11 cellular contexts compared by ENCODE assay signal in the genomic region with DNA sequence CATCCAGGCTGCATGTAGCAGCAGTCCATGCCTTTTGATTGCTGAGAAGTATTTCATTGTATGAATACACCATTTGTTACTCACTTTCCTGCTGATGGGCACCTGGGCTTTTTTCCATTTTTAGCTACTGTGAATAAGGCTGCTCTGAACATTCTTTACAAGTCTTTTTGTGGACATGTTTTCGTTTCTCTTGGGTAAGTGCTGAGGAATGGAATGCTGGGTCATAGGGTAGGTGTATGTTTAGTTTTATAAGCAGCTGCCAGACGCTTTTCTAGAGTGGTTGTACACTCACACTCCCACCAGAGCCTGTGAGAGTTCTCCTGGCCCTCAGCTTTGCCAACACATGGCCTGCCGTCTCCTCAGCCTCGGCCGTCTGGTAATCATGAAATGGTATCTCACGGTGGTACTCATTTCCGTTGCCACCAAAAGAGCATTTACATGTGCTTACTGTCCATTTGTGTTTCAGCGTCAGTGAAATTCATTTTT. TPM values are rescaled to one million over a fixed set of nuclear protein-coding genes. Genes with fewer than 3 reads are reported as not detected.
A peak's percentile ranks its signal among the peaks of the same experiment; 100 is the strongest.
DNase-seq lines count a peak whose midpoint lies in the region; ATAC-seq and TF ChIP-seq lines count a peak whose summit lies in the region.
"Had no signal": no experiment of that assay in that cellular context is flagged by ENCODE, and none has a peak within 500 bp of the region (broad histone marks: within the 10 kb centered on the region; RNA-seq: fewer than 3 reads in every experiment).

No MANE protein-coding gene starts in this region.

- no peak for TF ChIP-seq POLR2A in stomach (IDR thresholded peaks at IDR 0.05)

- ATAC-seq in HG03432 (IDR thresholded peaks at IDR 0.05; ENCODE audit: unreplicated experiment), result no peak

- H3K9me3 Mint-ChIP-seq in chondrocyte (ENCODE audit: low read depth), result peaks cover 3% of the 10 kb centered on the region
- H3K9me3 Mint-ChIP-seq: activated B cell treated with CpG ODN at 0.5 μM for 24 hours; activated naive CD4-positive, alpha-beta T cell treated with anti-CD3 and anti-CD28 coated beads for 36 hours had no signal

- H3K4me1 ChIP-seq in stomach, result peaks cover 37 to 81% (median 58%) of the 10 kb centered on the region in 4 donors

- peak overlapping the region; percentile 97 for H3K27ac Mint-ChIP-seq in chondrocyte (ENCODE audit: unreplicated experiment)
- H3K27ac Mint-ChIP-seq: activated B cell treated with CpG ODN at 0.5 μM for 24 hours; activated naive CD4-positive, alpha-beta T cell treated with anti-CD3 and anti-CD28 coated beads for 36 hours had no signal

- 66 to 84% (median 71%) methylated on average over 8 of the region's 8 CpGs for WGBS in stomach, 5 donors

- peaks cover 7 to 48% (median 35%) of the 10 kb centered on the region in 4 donors for H3K36me3 ChIP-seq in stomach

- peak; percentile 13 for TF ChIP-seq CTCF in chondrocyte (IDR thresholded peaks at IDR 0.05)
- no peak for TF ChIP-seq CTCF in stomach (IDR thresholded peaks at IDR 0.05)

- H3K4me3 ChIP-seq in stomach, result no peak overlapping the region

- intact Hi-C loops in stomach (cut with DNase I; ENCODE audit: low total_unique reads), result no loop called here

- H3K27me3 ChIP-seq in stomach, result no peaks in the 10 kb centered on the region

- no peaks in the 10 kb centered on the region for H3K27me3 Mint-ChIP-seq in chondrocyte (ENCODE audit: low read depth)
- H3K27me3 Mint-ChIP-seq: activated B cell treated with CpG ODN at 0.5 μM for 24 hours had no signal

- no peaks in the 10 kb centered on the region for H3K9me3 ChIP-seq in stomach

- TF ChIP-seq EP300 in stomach (IDR thresholded peaks at IDR 0.05), result peak; percentile 6

- peaks cover 89% of the 10 kb centered on the region for H3K4me1 Mint-ChIP-seq in chondrocyte (ENCODE audit: low read depth)

- DNase-seq in HCEC 1CT (peak; percentile 99), chondrocyte (ENCODE audit: low spot score) (no peak), iris pigment epithelial cell (ENCODE audit: low read depth) (peak; percentile 100), stomach (no peak), RKO (ENCODE audit: low spot score) (no peak)
- DNase-seq in activated CD4-positive, alpha-beta T cell treated with anti-CD3 and anti-CD28 coated beads for 1 hour, result no peak
- DNase-seq in stimulated activated naive CD4-positive, alpha-beta T cell treated with Interleukin-2 at 50 U/mL for 16 hours (lab: John Stamatoyannopoulos, UW), result no peak
- DNase-seq: activated B cell treated with CpG ODN at 0.5 μM for 24 hours; activated naive CD4-positive, alpha-beta T cell treated with anti-CD3 and anti-CD28 coated beads for 36 hours; DND-41 had no signal

- peak overlapping the region; percentile 11 for H3K4me3 Mint-ChIP-seq in chondrocyte (ENCODE audit: unreplicated experiment)
- H3K4me3 Mint-ChIP-seq: activated B cell treated with CpG ODN at 0.5 μM for 24 hours; activated naive CD4-positive, alpha-beta T cell treated with anti-CD3 and anti-CD28 coated beads for 36 hours had no signal

- H3K27ac ChIP-seq in stomach, result peak overlapping the region in 4 of 5 donors; percentile 38 to 83 (median 70)

- H3K36me3 Mint-ChIP-seq in chondrocyte (ENCODE audit: low read depth), result peaks cover 12% of the 10 kb centered on the region

RNA-seq across cellular contexts. Expression of gene SLX9, which starts 22.7 kb away (rescaled TPM):
- 20.4 to 27.4 TPM (median 24.0 TPM) in 3 replicates for total RNA-seq in chondrocyte
- total RNA-seq in stomach, result 10 to 100 TPM in 3 of 5 donors, 1 to 10 TPM in 2; 5.4 to 83.4 (median 13.4) TPM
- 10 to 100 TPM; 19.9 to 37.0 (median 24.4) TPM for polyA plus RNA-seq in stomach

RNA-seq across cellular contexts. Expression of gene ITGB2, which starts 41.8 kb away (rescaled TPM):
- total RNA-seq in chondrocyte (0.15 to 1.4 TPM (median 0.87 TPM) in 3 replicates), stomach (10 to 100 TPM in 3 of 5 donors, 1 to 10 TPM in 2; 3.5 to 72.2 (median 14.2) TPM)
- 10 to 100 TPM in 2 of 3 donors, 1 to 10 TPM in 1; 6.7 to 25.3 (median 24.1) TPM for polyA plus RNA-seq in stomach

Comparison
In these comparisons a context has a peak if more than half of its experiments do, and no peak if none do; other contexts are left out.
1. DNase-seq: peak in HCEC 1CT (single experiment) and iris pigment epithelial cell (single experiment); none in chondrocyte (single experiment), stomach (single experiment), activated CD4-positive, alpha-beta T cell treated with anti-CD3 and anti-CD28 coated beads for 1 hour (single experiment), RKO (single experiment) and stimulated activated naive CD4-positive, alpha-beta T cell treated with Interleukin-2 at 50 U/mL for 16 hours (single experiment).